ENCODE assay signal across 8 cellular contexts in the genomic region with DNA sequence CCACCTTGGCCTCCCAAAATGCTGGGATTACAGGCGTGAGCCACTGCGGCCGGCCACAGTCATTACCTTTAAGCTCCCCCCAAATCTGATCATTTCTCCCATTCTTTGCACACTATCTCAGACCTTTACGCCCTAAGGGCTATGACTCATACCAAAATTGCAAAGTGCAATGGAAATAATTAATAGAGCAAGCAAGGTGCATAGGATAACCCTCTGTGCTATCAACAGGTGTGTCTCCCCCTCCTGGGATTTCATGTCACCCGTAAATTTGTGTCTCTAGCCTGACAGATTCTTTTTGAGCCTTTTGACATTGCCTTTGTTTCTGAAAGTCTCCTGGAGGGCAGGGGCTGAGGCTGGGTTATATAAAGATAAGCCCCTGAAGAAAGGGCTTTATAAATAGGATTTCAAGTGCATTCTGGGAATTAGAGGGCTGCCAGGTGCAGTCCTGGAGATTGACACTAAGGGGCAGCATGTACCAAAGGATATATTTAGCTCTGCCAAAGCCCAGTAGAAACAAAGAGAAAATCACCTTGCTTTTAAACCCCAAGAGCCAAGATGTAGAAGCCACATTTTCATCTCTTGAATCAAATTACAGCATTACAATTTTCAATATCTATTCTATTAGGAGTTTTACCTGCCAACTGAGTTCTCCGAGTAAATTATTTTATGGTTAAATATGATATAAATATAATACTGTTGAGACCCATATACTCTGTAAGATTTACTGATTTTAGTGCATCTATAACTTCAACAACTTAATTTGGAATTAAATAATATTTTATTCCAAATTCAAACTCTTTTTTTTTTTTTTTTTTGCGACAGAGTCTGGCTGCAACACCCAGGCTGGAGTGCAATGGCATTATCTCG. TPM values are rescaled to one million over a fixed set of nuclear protein-coding genes. Genes with fewer than 3 reads are reported as not detected.
DNase-seq lines count a peak whose midpoint lies in the region; ATAC-seq and TF ChIP-seq lines count a peak whose summit lies in the region.

No MANE protein-coding gene starts in this region.

- no peak overlapping the region for H3K9ac ChIP-seq in SK-N-MC (ENCODE audit: insufficient read length)

- no peaks in the 10 kb centered on the region for H3K4me1 ChIP-seq in prostate gland (replicated peaks)

- H3K36me3 Mint-ChIP-seq in activated naive CD4-positive, alpha-beta T cell treated with anti-CD3 and anti-CD28 coated beads for 36 hours (ENCODE audit: low read depth) = no peaks in the 10 kb centered on the region
- no peaks in the 10 kb centered on the region for H3K36me3 Mint-ChIP-seq in glutamatergic neuron (ENCODE audit: unreplicated experiment)

- TF ChIP-seq CTCF in NB4 (IDR thresholded peaks at IDR 0.05; ENCODE audit: low read depth, low read length) (peak; percentile 58), glutamatergic neuron (IDR thresholded peaks at IDR 0.05; ENCODE audit: partially characterized antibody, unreplicated experiment) (peak; percentile 79), prostate gland (IDR thresholded peaks at IDR 0.05) (peak in 3 of 4 experiments; percentile 50 to 78 (median 77))

- no peak overlapping the region for H3K4me3 Mint-ChIP-seq in activated naive CD4-positive, alpha-beta T cell treated with anti-CD3 and anti-CD28 coated beads for 36 hours
- H3K4me3 Mint-ChIP-seq in glutamatergic neuron (ENCODE audit: unreplicated experiment) = no peak overlapping the region

- H3K27ac Mint-ChIP-seq in activated naive CD4-positive, alpha-beta T cell treated with anti-CD3 and anti-CD28 coated beads for 36 hours = no peak overlapping the region
- no peak overlapping the region for H3K27ac Mint-ChIP-seq in glutamatergic neuron (ENCODE audit: unreplicated experiment)

- 69% methylated on average over 8 of the region's 8 CpGs for WGBS in prostate gland

- TF ChIP-seq POLR2A in NB4 (IDR thresholded peaks at IDR 0.05; ENCODE audit: extremely low read depth, insufficient read length) (no peak), prostate gland (IDR thresholded peaks at IDR 0.05) (no peak)

- H3K27me3 Mint-ChIP-seq in activated naive CD4-positive, alpha-beta T cell treated with anti-CD3 and anti-CD28 coated beads for 36 hours (ENCODE audit: low read depth) = no peaks in the 10 kb centered on the region
- no peaks in the 10 kb centered on the region for H3K27me3 Mint-ChIP-seq in glutamatergic neuron (ENCODE audit: unreplicated experiment)

- CTCF ChIA-PET in activated naive CD4-positive, alpha-beta T cell treated with anti-CD3 and anti-CD28 coated beads for 36 hours (lab: Charles Lee) = interaction anchor here (1.2 to 2.9 kb wide), 5 partner anchors 149 to 624 kb away, joined by 3 to 12 read pairs (median 5); a partner anchor contains a TSS

- DNase-seq in A172 (ENCODE audit: low spot score) (peak; percentile 78), NB4 (ENCODE audit: low read depth) (peak; percentile 63), SK-N-MC (ENCODE audit: low read depth, low spot score) (peak; percentile 67), glutamatergic neuron (peak; percentile 77), prostate gland (ENCODE audit: low spot score) (peak; percentile 42), GF-D8 (lab: John Stamatoyannopoulos, UW) (no peak)
- DNase-seq in activated naive CD4-positive, alpha-beta T cell treated with anti-CD3 and anti-CD28 coated beads for 36 hours = peak; percentile 83

- no peaks in the 10 kb centered on the region for H3K9me3 Mint-ChIP-seq in activated naive CD4-positive, alpha-beta T cell treated with anti-CD3 and anti-CD28 coated beads for 36 hours
- no peaks in the 10 kb centered on the region for H3K9me3 Mint-ChIP-seq in glutamatergic neuron (ENCODE audit: unreplicated experiment)

- ATAC-seq in GM18907 (IDR thresholded peaks at IDR 0.05; ENCODE audit: unreplicated experiment) = peak; percentile 73

- H3K9me3 ChIP-seq in SK-N-MC (ENCODE audit: low read depth, low read length) (no peaks in the 10 kb centered on the region), prostate gland (no peaks in the 10 kb centered on the region)

- no peaks in the 10 kb centered on the region for H3K36me3 ChIP-seq in SK-N-MC (ENCODE audit: insufficient read depth, low read length)
- H3K36me3 ChIP-seq in prostate gland = no peaks in the 10 kb centered on the region

- H3K27ac ChIP-seq in SK-N-MC (no peak overlapping the region), prostate gland (no peak overlapping the region)

- no peaks in the 10 kb centered on the region for H3K27me3 ChIP-seq in prostate gland (replicated peaks; ENCODE audit: insufficient read depth)

- intact Hi-C loops in activated naive CD4-positive, alpha-beta T cell treated with anti-CD3 and anti-CD28 coated beads for 36 hours (cut with micrococcal nuclease) = loop anchor here (1.0 to 2.0 kb wide), 3 partner anchors 148 to 277 kb away; no protein-coding TSS in a partner anchor
- intact Hi-C loops in prostate gland (cut with DNase I) = loop anchor here (10.0 kb wide), 1 partner anchor 627 kb away; a partner anchor contains a TSS

- H3K4me3 ChIP-seq in NB4 (ENCODE audit: low read depth, low read length) (no peak overlapping the region), SK-N-MC (no peak overlapping the region), prostate gland (no peak overlapping the region)

- H3K4me1 Mint-ChIP-seq in activated naive CD4-positive, alpha-beta T cell treated with anti-CD3 and anti-CD28 coated beads for 36 hours (ENCODE audit: low read depth) = no peaks in the 10 kb centered on the region
- H3K4me1 Mint-ChIP-seq in glutamatergic neuron (ENCODE audit: low read depth, unreplicated experiment) = no peaks in the 10 kb centered on the region

RNA-seq across cellular contexts. Expression of a gene that starts 18.2 kb away (rescaled TPM):
- total RNA-seq in A172 (2014; rRNA removed; shearing (Covaris generic)) = 0.47 TPM in 1 of 2 replicates, not detected in the other
- total RNA-seq in activated naive CD4-positive, alpha-beta T cell treated with anti-CD3 and anti-CD28 coated beads for 36 hours = 1 to 10 TPM in 1 of 2 experiments, under 1 TPM in 1; 0.81 to 1.1 TPM
- total RNA-seq in glutamatergic neuron (ENCODE audit: unreplicated experiment) = not detected
- total RNA-seq in prostate gland = 1 to 10 TPM in 1 of 2 donors, not detected in 1; 1.7 TPM

RNA-seq across cellular contexts. Expression of a gene that starts 49.2 kb away (rescaled TPM):
- total RNA-seq in A172 (2014; rRNA removed; shearing (Covaris generic)) = 1.7 and 2.3 TPM in 2 replicates
- total RNA-seq in activated naive CD4-positive, alpha-beta T cell treated with anti-CD3 and anti-CD28 coated beads for 36 hours = 1 to 10 TPM; 2.9 to 3.0 TPM
- total RNA-seq in glutamatergic neuron (ENCODE audit: unreplicated experiment) (0.42 TPM), prostate gland (1 to 10 TPM; 4.9 to 7.8 TPM)
